Comparison of ENCODE assay signal across 19 cellular contexts in genomic region chr6:23533954-23534725, GRCh38.
DNase-seq lines count a peak whose midpoint lies in the region; ATAC-seq and TF ChIP-seq lines count a peak whose summit lies in the region.
"Had no signal": no experiment of that assay in that cellular context is flagged by ENCODE, and none has a peak within 500 bp of the region (broad histone marks: within the 10 kb centered on the region; RNA-seq: fewer than 3 reads in every experiment).

No MANE protein-coding gene starts in this region.

- no peak for TF ChIP-seq CTCF in fibroblast of mammary gland (conservative IDR thresholded peaks at IDR 0.05; ENCODE audit: control insufficient read depth, insufficient read depth, low read depth, low read length)

- DNase-seq in NCI-H1417 (lab: John Stamatoyannopoulos, UW) (peak; percentile 14 to 68 (median 68)), NCI-H1417 treated with DMSO at 0.1 percent for 48 hours (lab: John Stamatoyannopoulos, UW) (no peak), NCI-H2227 treated with DMSO at 0.1 percent for 48 hours (lab: John Stamatoyannopoulos, UW) (peak; percentile 96), fibroblast of mammary gland (ENCODE audit: low read depth) (peak; percentile 69), skeletal muscle cell (ENCODE audit: low read depth) (peak; percentile 47)
- no peak for DNase-seq in activated CD4-positive, alpha-beta T cell treated with anti-CD3 and anti-CD28 coated beads for 1 hour
- DNase-seq in activated naive CD4-positive, alpha-beta T cell (lab: John Stamatoyannopoulos, UW), result no peak
- DNase-seq: 8988T; activated CD4-positive, CD25-positive, alpha-beta regulatory T cell treated with anti-CD3 and anti-CD28 coated beads, Interleukin-2, amount 50 U/mL, for 72 hours; activated naive CD8-positive, alpha-beta T cell treated with anti-CD3 and anti-CD28 coated beads, Interleukin-2, amount 10 ng/mL, durations not matched to agents 7 days and 5 days; CD4-positive, alpha-beta T cell; heart left ventricle; left colon; naive B cell; Peyer's patch; stimulated activated CD4-positive, alpha-beta T cell treated with anti-CD3 and anti-CD28 coated beads, Interleukin-2, amount 100 ng/mL, for 24 hours; stimulated activated CD8-positive, alpha-beta memory T cell treated with anti-CD3 and anti-CD28 coated beads, Interleukin-4, amount 100 ng/mL, for 48 hours had no signal

- no peak for ATAC-seq in esophagus mucosa
- ATAC-seq: left colon had no signal

- H3K4me3 ChIP-seq in fibroblast of mammary gland (ENCODE audit: control insufficient read depth, low read depth, low read length) (no peak overlapping the region), skeletal muscle cell (ENCODE audit: low read depth, low read length) (no peak overlapping the region)
- H3K4me3 ChIP-seq: heart left ventricle, Peyer's patch, tibial nerve had no signal

Comparison
In these comparisons a context has a peak if more than half of its experiments do, and no peak if none do; other contexts are left out.
1. DNase-seq: peak in NCI-H1417 (3 of 3), NCI-H2227 treated with DMSO at 0.1 percent for 48 hours (single experiment), fibroblast of mammary gland (single experiment) and skeletal muscle cell (single experiment); none in NCI-H1417 treated with DMSO at 0.1 percent for 48 hours (single experiment), activated CD4-positive, alpha-beta T cell treated with anti-CD3 and anti-CD28 coated beads for 1 hour (single experiment) and activated naive CD4-positive, alpha-beta T cell (0 of 4).